Comparison of ENCODE assay signal across 17 cellular contexts in genomic region chr11:63952570-63952969, GRCh38. TPM values are rescaled to one million over a fixed set of nuclear protein-coding genes. Genes with fewer than 3 reads are reported as not detected.
DNase-seq lines count a peak whose midpoint lies in the region; ATAC-seq lines count a peak whose summit lies in the region.
"Had no signal": no experiment of that assay in that cellular context is flagged by ENCODE, and none has a peak within 500 bp of the region (broad histone marks: within the 10 kb centered on the region; RNA-seq: fewer than 3 reads in every experiment).

No MANE protein-coding gene starts in this region.

- H3K9me3 Mint-ChIP-seq in activated naive CD8-positive, alpha-beta T cell (ENCODE audit: low read depth), result no peaks in the 10 kb centered on the region
- no peaks in the 10 kb centered on the region for H3K9me3 Mint-ChIP-seq in activated naive CD8-positive, alpha-beta T cell treated with anti-CD3 and anti-CD28 coated beads, Interleukin-2, amount 50 U/mL, for 24 hours
- no peaks in the 10 kb centered on the region for H3K9me3 Mint-ChIP-seq in activated CD4-positive, alpha-beta memory T cell treated with anti-CD3 and anti-CD28 coated beads, Interleukin-2, amount 10 ng/mL, durations not matched to agents 7 days and 5 days
- H3K9me3 Mint-ChIP-seq in stimulated activated memory B cell treated with anti-CD40 and anti-IgM and Interleukin-4, amounts not matched to agents 10 μg/mL and 1 μg/mL and 100 μg/mL, for 72 hours, result no peaks in the 10 kb centered on the region
- H3K9me3 Mint-ChIP-seq: IgD-negative memory B cell had no signal

- POLR2A ChIA-PET in activated CD4-positive, alpha-beta memory T cell treated with anti-CD3 and anti-CD28 coated beads, Interleukin-2, amount 10 ng/mL, durations not matched to agents 7 days and 5 days (lab: Charles Lee), result interaction anchor here (0.8 to 1.6 kb wide), 4 partner anchors 9 to 26 kb away, joined by 3 to 8 read pairs (median 3); no protein-coding TSS in a partner anchor

- CTCF ChIA-PET in activated CD4-positive, alpha-beta memory T cell treated with anti-CD3 and anti-CD28 coated beads, Interleukin-2, amount 10 ng/mL, durations not matched to agents 7 days and 5 days (lab: Charles Lee), result interaction anchor here (0.7 to 6.1 kb wide), 4 partner anchors 9 to 119 kb away, joined by 3 to 59 read pairs (median 3); partner anchors contain the start of genes MARK2 and RCOR2

- peak overlapping the region; percentile 48 for H3K4me3 Mint-ChIP-seq in activated naive CD8-positive, alpha-beta T cell
- H3K4me3 Mint-ChIP-seq in activated naive CD8-positive, alpha-beta T cell treated with anti-CD3 and anti-CD28 coated beads, Interleukin-2, amount 50 U/mL, for 24 hours, result no peak overlapping the region
- no peak overlapping the region for H3K4me3 Mint-ChIP-seq in activated CD4-positive, alpha-beta memory T cell treated with anti-CD3 and anti-CD28 coated beads, Interleukin-2, amount 10 ng/mL, durations not matched to agents 7 days and 5 days
- no peak overlapping the region for H3K4me3 Mint-ChIP-seq in stimulated activated memory B cell treated with anti-CD40 and anti-IgM and Interleukin-4, amounts not matched to agents 10 μg/mL and 1 μg/mL and 100 μg/mL, for 72 hours

- no peaks in the 10 kb centered on the region for H3K36me3 Mint-ChIP-seq in activated naive CD8-positive, alpha-beta T cell
- peaks cover 17% of the 10 kb centered on the region for H3K36me3 Mint-ChIP-seq in activated naive CD8-positive, alpha-beta T cell treated with anti-CD3 and anti-CD28 coated beads, Interleukin-2, amount 50 U/mL, for 24 hours (ENCODE audit: low read depth)
- H3K36me3 Mint-ChIP-seq in activated CD4-positive, alpha-beta memory T cell treated with anti-CD3 and anti-CD28 coated beads, Interleukin-2, amount 10 ng/mL, durations not matched to agents 7 days and 5 days (ENCODE audit: low read depth), result peaks cover 48% of the 10 kb centered on the region
- H3K36me3 Mint-ChIP-seq in stimulated activated memory B cell treated with anti-CD40 and anti-IgM and Interleukin-4, amounts not matched to agents 10 μg/mL and 1 μg/mL and 100 μg/mL, for 72 hours, result peaks cover 44% of the 10 kb centered on the region

- no peaks in the 10 kb centered on the region for H3K27me3 Mint-ChIP-seq in activated naive CD8-positive, alpha-beta T cell
- H3K27me3 Mint-ChIP-seq in activated naive CD8-positive, alpha-beta T cell treated with anti-CD3 and anti-CD28 coated beads, Interleukin-2, amount 50 U/mL, for 24 hours, result no peaks in the 10 kb centered on the region
- no peaks in the 10 kb centered on the region for H3K27me3 Mint-ChIP-seq in activated CD4-positive, alpha-beta memory T cell treated with anti-CD3 and anti-CD28 coated beads, Interleukin-2, amount 10 ng/mL, durations not matched to agents 7 days and 5 days
- H3K27me3 Mint-ChIP-seq in stimulated activated memory B cell treated with anti-CD40 and anti-IgM and Interleukin-4, amounts not matched to agents 10 μg/mL and 1 μg/mL and 100 μg/mL, for 72 hours, result no peaks in the 10 kb centered on the region
- H3K27me3 Mint-ChIP-seq: IgD-negative memory B cell had no signal

- H3K4me1 Mint-ChIP-seq in activated naive CD8-positive, alpha-beta T cell (ENCODE audit: low read depth), result peaks cover 25% of the 10 kb centered on the region
- peaks cover 20% of the 10 kb centered on the region for H3K4me1 Mint-ChIP-seq in activated naive CD8-positive, alpha-beta T cell treated with anti-CD3 and anti-CD28 coated beads, Interleukin-2, amount 50 U/mL, for 24 hours
- peaks cover 26% of the 10 kb centered on the region for H3K4me1 Mint-ChIP-seq in activated CD4-positive, alpha-beta memory T cell treated with anti-CD3 and anti-CD28 coated beads, Interleukin-2, amount 10 ng/mL, durations not matched to agents 7 days and 5 days
- H3K4me1 Mint-ChIP-seq in stimulated activated memory B cell treated with anti-CD40 and anti-IgM and Interleukin-4, amounts not matched to agents 10 μg/mL and 1 μg/mL and 100 μg/mL, for 72 hours, result peaks cover 13% of the 10 kb centered on the region

- ATAC-seq in activated naive CD8-positive, alpha-beta T cell treated with anti-CD3 and anti-CD28 coated beads, Interleukin-2, amount 50 U/mL, for 24 hours, result no peak
- ATAC-seq in esophagus mucosa, result peak; percentile 79
- ATAC-seq in stimulated activated memory B cell treated with anti-CD40 and anti-IgM and Interleukin-4, amounts not matched to agents 10 μg/mL and 1 μg/mL and 100 μg/mL, for 72 hours, result no peak

- no peak for DNase-seq in activated naive CD8-positive, alpha-beta T cell treated with anti-CD3 and anti-CD28 coated beads, Interleukin-2, amount 50 U/mL, for 24 hours
- no peak for DNase-seq in activated CD4-positive, alpha-beta memory T cell treated with anti-CD3 and anti-CD28 coated beads, Interleukin-2, amount 10 ng/mL, durations not matched to agents 7 days and 5 days
- DNase-seq in NK-92 (lab: John Stamatoyannopoulos, UW; ENCODE audit: unreplicated experiment) (no peak), globus pallidus (ENCODE audit: low spot score) (no peak), GDM1 (lab: John Stamatoyannopoulos, UW) (no peak)
- DNase-seq: DMS79 treated with DMSO at 0.1 percent for 48 hours, NCI-H2029, NCI-H446, pancreas, right lobe of liver, RPMI8226, tibial artery had no signal

- H3K27ac Mint-ChIP-seq in activated naive CD8-positive, alpha-beta T cell, result no peak overlapping the region
- H3K27ac Mint-ChIP-seq in activated naive CD8-positive, alpha-beta T cell treated with anti-CD3 and anti-CD28 coated beads, Interleukin-2, amount 50 U/mL, for 24 hours, result no peak overlapping the region
- H3K27ac Mint-ChIP-seq in activated CD4-positive, alpha-beta memory T cell treated with anti-CD3 and anti-CD28 coated beads, Interleukin-2, amount 10 ng/mL, durations not matched to agents 7 days and 5 days, result peak overlapping the region; percentile 73
- peak overlapping the region; percentile 7 for H3K27ac Mint-ChIP-seq in stimulated activated memory B cell treated with anti-CD40 and anti-IgM and Interleukin-4, amounts not matched to agents 10 μg/mL and 1 μg/mL and 100 μg/mL, for 72 hours

RNA-seq across cellular contexts. Expression of gene NAA40, which starts 13.8 kb away (rescaled TPM):
- 10 to 100 TPM; 28.9 to 31.1 TPM for total RNA-seq in activated CD4-positive, alpha-beta memory T cell treated with anti-CD3 and anti-CD28 coated beads, Interleukin-2, amount 10 ng/mL, durations not matched to agents 7 days and 5 days
- 10.8 TPM for total RNA-seq in esophagus mucosa

RNA-seq across cellular contexts. Expression of gene COX8A, which starts 21.9 kb away (rescaled TPM):
- 100 to 1,000 TPM; 506 to 527 TPM for total RNA-seq in activated CD4-positive, alpha-beta memory T cell treated with anti-CD3 and anti-CD28 coated beads, Interleukin-2, amount 10 ng/mL, durations not matched to agents 7 days and 5 days
- 461 TPM for total RNA-seq in esophagus mucosa

RNA-seq across cellular contexts. Expression of gene OTUB1, which starts 33.7 kb away (rescaled TPM):
- total RNA-seq in activated CD4-positive, alpha-beta memory T cell treated with anti-CD3 and anti-CD28 coated beads, Interleukin-2, amount 10 ng/mL, durations not matched to agents 7 days and 5 days, result 10 to 100 TPM; 86.8 to 93.6 TPM
- total RNA-seq in esophagus mucosa, result 78.9 TPM

RNA-seq across cellular contexts. Expression of gene RCOR2, which starts 35.6 kb away (rescaled TPM):
- total RNA-seq in activated CD4-positive, alpha-beta memory T cell treated with anti-CD3 and anti-CD28 coated beads, Interleukin-2, amount 10 ng/mL, durations not matched to agents 7 days and 5 days, result not detected
- total RNA-seq in esophagus mucosa, result 0.16 TPM
- total RNA-seq: ascending aorta had no signal

Comparison
In these comparisons a context has a peak if more than half of its experiments do, and no peak if none do; other contexts are left out.
1. H3K27ac Mint-ChIP-seq: peak in activated CD4-positive, alpha-beta memory T cell treated with anti-CD3 and anti-CD28 coated beads, Interleukin-2, amount 10 ng/mL, durations not matched to agents 7 days and 5 days (single experiment) and stimulated activated memory B cell treated with anti-CD40 and anti-IgM and Interleukin-4, amounts not matched to agents 10 μg/mL and 1 μg/mL and 100 μg/mL, for 72 hours (single experiment); none in activated naive CD8-positive, alpha-beta T cell (single experiment) and activated naive CD8-positive, alpha-beta T cell treated with anti-CD3 and anti-CD28 coated beads, Interleukin-2, amount 50 U/mL, for 24 hours (single experiment).